Comparison of ENCODE assay signal across 8 cellular contexts in genomic region chr1:33007190-33008050, GRCh38. TPM values are rescaled to one million over a fixed set of nuclear protein-coding genes. Genes with fewer than 3 reads are reported as not detected.
DNase-seq lines count a peak whose midpoint lies in the region; ATAC-seq and TF ChIP-seq lines count a peak whose summit lies in the region.

No MANE protein-coding gene starts in this region.

- no peaks in the 10 kb centered on the region for H3K27me3 ChIP-seq in OCI-LY3 (ENCODE audit: low read depth, low read length)

- DNase-seq in AG09309 (ENCODE audit: low read depth) (peak; percentile 79), GM12865 (ENCODE audit: low read depth) (peak; percentile 41), ecto neural progenitor cell (ENCODE audit: low spot score) (peak; percentile 53), mucosa of descending colon (peak in 1 of 3 donors; percentile 46), mesenteric fat pad (ENCODE audit: low spot score) (no peak)

- no peak overlapping the region for H3K9ac ChIP-seq in OCI-LY3 (ENCODE audit: low read length)

- H3K4me3 ChIP-seq in AG09309 (ENCODE audit: control insufficient read depth, low read depth, low read length): no peak overlapping the region
- no peak overlapping the region for H3K4me3 ChIP-seq in GM12865 (ENCODE audit: low read depth, low read length)
- no peak overlapping the region for H3K4me3 ChIP-seq in OCI-LY3 (ENCODE audit: low read length)
- H3K4me3 ChIP-seq in mucosa of descending colon: no peak overlapping the region

- H3K4me1 ChIP-seq in OCI-LY3 (ENCODE audit: low read length) (no peaks in the 10 kb centered on the region), mucosa of descending colon (ENCODE audit: low read depth) (peaks cover 3% of the 10 kb centered on the region)

- H3K9me3 ChIP-seq in OCI-LY3 (ENCODE audit: insufficient read depth, low read length) (no peaks in the 10 kb centered on the region), mucosa of descending colon (no peaks in the 10 kb centered on the region)

- H4K20me1 ChIP-seq in OCI-LY3 (ENCODE audit: insufficient read depth, low read length): no peaks in the 10 kb centered on the region

- H3K4me2 ChIP-seq in OCI-LY3 (ENCODE audit: low read length): no peak overlapping the region

- H2AFZ ChIP-seq in OCI-LY3 (ENCODE audit: low read depth, low read length): no peak overlapping the region

- peak; percentile 81 for ATAC-seq in mucosa of descending colon
- ATAC-seq in HG03025 (IDR thresholded peaks at IDR 0.05; ENCODE audit: low FRiP score, unreplicated experiment): no peak
- no peak for ATAC-seq in GM18858 (IDR thresholded peaks at IDR 0.05; ENCODE audit: unreplicated experiment)

- TF ChIP-seq CTCF in AG09309 (IDR thresholded peaks at IDR 0.05; ENCODE audit: control insufficient read depth, insufficient read depth, low read depth, low read length, missing control alignments): peak; percentile 73
- TF ChIP-seq CTCF in GM12865 (IDR thresholded peaks at IDR 0.05; ENCODE audit: insufficient read depth, low read depth, low read length, missing control alignments): peak; percentile 25
- TF ChIP-seq CTCF in OCI-LY3 (IDR thresholded peaks at IDR 0.05; ENCODE audit: low read depth, low read length): 0 out of 2 replicates have a peak, but pooled peaks have one; percentile 7
- TF ChIP-seq CTCF in mucosa of descending colon (IDR thresholded peaks at IDR 0.05): no peak

- no peak overlapping the region for H3K27ac ChIP-seq in OCI-LY3 (ENCODE audit: low read length)

- no peaks in the 10 kb centered on the region for H3K79me2 ChIP-seq in OCI-LY3 (ENCODE audit: low read length)

- intact Hi-C loops in mucosa of descending colon (cut with DNase I, micrococcal nuclease): no loop called here

- H3K36me3 ChIP-seq in OCI-LY3 (replicated peaks; ENCODE audit: low read depth, low read length) (peaks cover 36% of the 10 kb centered on the region), mucosa of descending colon (ENCODE audit: low read depth) (peaks cover 10% of the 10 kb centered on the region)

RNA-seq across cellular contexts. Expression of gene AK2, which starts 29.3 kb away (rescaled TPM):
- total RNA-seq in mucosa of descending colon: 100 to 1,000 TPM; 147 to 228 (median 186) TPM
- total RNA-seq in mesenteric fat pad: 159 TPM

RNA-seq across cellular contexts. Expression of gene RNF19B, which starts 42.8 kb away (rescaled TPM):
- total RNA-seq in mucosa of descending colon (10 to 100 TPM; 51.5 to 74.9 (median 68.0) TPM), mesenteric fat pad (23.5 TPM)
